17 cellular contexts compared by ENCODE assay signal in genomic region chr14:74500417-74501134, GRCh38. TPM values are rescaled to one million over a fixed set of nuclear protein-coding genes. Genes with fewer than 3 reads are reported as not detected.
DNase-seq lines count a peak whose midpoint lies in the region; ATAC-seq, FAIRE-seq and TF ChIP-seq lines count a peak whose summit lies in the region.
"Had no signal": no experiment of that assay in that cellular context is flagged by ENCODE, and none has a peak within 500 bp of the region (broad histone marks: within the 10 kb centered on the region; RNA-seq: fewer than 3 reads in every experiment).

No MANE protein-coding gene starts in this region.

- peaks cover 0 to 3% of the 10 kb centered on the region in 2 experiments; a peak in 1 of 4 replicates for H3K79me2 ChIP-seq in H1 (ENCODE audit: control insufficient read depth in 1 of 2, insufficient read depth in 2 of 2, low read length in 2 of 2)

- TF ChIP-seq EP300 in H1 (IDR thresholded peaks at IDR 0.05; ENCODE audit: borderline replicate concordance in 1 of 2, low read depth in 2 of 2, low read length in 2 of 2): peak in 1 of 2 experiments; percentile 21; a peak in 1 of 3 replicates

- peak overlapping the region; percentile 3; the same call in 1 of the 2 replicates for H3K18ac ChIP-seq in H1 (ENCODE audit: extremely low read depth, low read length)
- peak overlapping the region; percentile 33 for H3K18ac ChIP-seq in neuronal stem cell (ENCODE audit: low read length)

- H3K4me3 Mint-ChIP-seq in natural killer cell treated with Interleukin-12 subunit alpha and Interleukin-12 subunit beta and Interleukin-15 and Interleukin-18, amount 100 ng/mL, for 72 hours: no peak overlapping the region
- H3K4me3 Mint-ChIP-seq: activated naive CD8-positive, alpha-beta T cell treated with anti-CD3 and anti-CD28 coated beads, Interleukin-2, amount 50 U/mL, for 24 hours; CD4-positive, alpha-beta memory T cell had no signal

- H3K23ac ChIP-seq in H1 (ENCODE audit: insufficient read length) (no peak overlapping the region), neuronal stem cell (ENCODE audit: low read depth, low read length, poor library complexity) (no peak overlapping the region)

- H3K4me3 ChIP-seq in H1 (ENCODE audit: extremely low read depth in 1 of 4, insufficient read depth in 2 of 4, low read depth in 3 of 4, low read length in 4 of 4) (peak overlapping the region in 3 of 4 experiments; percentile 10 to 32 (median 15); a peak in 4 of 8 replicates), neuronal stem cell (ENCODE audit: low read length in 2 of 2) (no peak overlapping the region)
- H3K4me3 ChIP-seq: suprapubic skin had no signal

- peaks cover 0 to under 1% of the 10 kb centered on the region in 2 donors for H3K4me1 Mint-ChIP-seq in natural killer cell treated with Interleukin-12 subunit alpha and Interleukin-12 subunit beta and Interleukin-15 and Interleukin-18, amount 100 ng/mL, for 72 hours (ENCODE audit: low read depth in 2 of 2)

- H3K4ac ChIP-seq in H1 (replicated peaks; ENCODE audit: insufficient read length, low read depth, low read length) (no peak overlapping the region), neuronal stem cell (ENCODE audit: low read length) (no peak overlapping the region)

- CTCF ChIA-PET in H1 (lab: Charles Lee; ENCODE audit: partially characterized antibody): interaction anchor here (0.7 to 6.2 kb wide), 25 partner anchors 9 to 223 kb away, joined by 3 to 64 read pairs (median 5); no protein-coding TSS in a partner anchor

- H2BK12ac ChIP-seq in H1 (ENCODE audit: low read depth, low read length) (peak overlapping the region; percentile 56; the same call in 1 of the 2 replicates), neuronal stem cell (ENCODE audit: low read length) (no peak overlapping the region)

- H3K9me3 ChIP-seq in H1 (ENCODE audit: insufficient read depth in 2 of 2, low read depth in 1 of 2, low read length in 1 of 2): no peaks in the 10 kb centered on the region
- no peaks in the 10 kb centered on the region for H3K9me3 ChIP-seq in neuronal stem cell (replicated peaks in 1 of 2; ENCODE audit: control insufficient read depth in 2 of 2, insufficient read depth in 1 of 2, low read depth in 1 of 2, low read length in 2 of 2)
- H3K9me3 ChIP-seq: suprapubic skin had no signal

- H3K4me2 ChIP-seq in H1 (ENCODE audit: insufficient read depth in 1 of 2, low read depth in 2 of 2, low read length in 2 of 2) (peak overlapping the region; percentile 19 to 60), neuronal stem cell (ENCODE audit: insufficient read depth, low read length, poor library complexity, severe bottlenecking) (no peak overlapping the region)

- H3K56ac ChIP-seq in H1 (replicated peaks; ENCODE audit: insufficient read length, low read depth, low read length): no peak overlapping the region

- TF ChIP-seq CTCF in H1 (IDR thresholded peaks at IDR 0.05; ENCODE audit: control extremely low read depth in 1 of 3, insufficient read depth in 1 of 3, low read depth in 1 of 3, low read length in 3 of 3): peak in 2 of 3 experiments; percentile 13 to 39; a peak in 1 of 4 replicates

- no peak for FAIRE-seq in H1 (lab: Jason Lieb, UNC)

- H2AK5ac ChIP-seq in H1 (ENCODE audit: low read depth, low read length) (peak overlapping the region; percentile 93; the same call in 1 of the 2 replicates), neuronal stem cell (ENCODE audit: low read depth, low read length) (no peak overlapping the region)

- H2BK15ac ChIP-seq in H1 (ENCODE audit: low read length) (peak overlapping the region; percentile 36), neuronal stem cell (ENCODE audit: low read length) (no peak overlapping the region)

- DNase-seq in NCI-H2107 treated with DMSO at 0.1 percent for 48 hours (lab: John Stamatoyannopoulos, UW; ENCODE audit: unreplicated experiment) (peak; percentile 80), NCI-H2107 (lab: John Stamatoyannopoulos, UW) (no peak), M059J (ENCODE audit: low read depth) (peak; percentile 18), H1 (ENCODE audit: low read depth in 1 of 2, low spot score in 2 of 2) (no peak), neuronal stem cell (ENCODE audit: low spot score) (peak; percentile 54)
- no peak for DNase-seq in natural killer cell treated with Interleukin-12 subunit alpha and Interleukin-12 subunit beta and Interleukin-15 and Interleukin-18, amount 100 ng/mL, for 72 hours (ENCODE audit: low spot score)
- DNase-seq: activated CD4-positive, alpha-beta T cell treated with anti-CD3 and anti-CD28 coated beads for 48 hours; activated naive CD8-positive, alpha-beta T cell treated with anti-CD3 and anti-CD28 coated beads, Interleukin-2, amount 50 U/mL, for 24 hours; activated T-cell treated with anti-CD3 and anti-CD28 coated beads, Interleukin-2, amount 50 U/mL, for 1 hour; CD4-positive, alpha-beta memory T cell; SIG-M5; T-helper 9 cell had no signal

- H3K14ac ChIP-seq in H1 (ENCODE audit: insufficient read length) (no peak overlapping the region), neuronal stem cell (ENCODE audit: low read length) (no peak overlapping the region)

- H4K20me1 ChIP-seq in H1 (replicated peaks in 1 of 2; ENCODE audit: control insufficient read depth in 1 of 2, insufficient read depth in 2 of 2, low read length in 2 of 2): peaks cover 0 to 3% of the 10 kb centered on the region in 2 experiments

- H4K91ac ChIP-seq in H1 (replicated peaks; ENCODE audit: insufficient read length, low read length) (peak overlapping the region; percentile 13), neuronal stem cell (ENCODE audit: low read depth, low read length, poor library complexity) (peak overlapping the region; percentile 41)

- no peak for ATAC-seq in natural killer cell treated with Interleukin-12 subunit alpha and Interleukin-12 subunit beta and Interleukin-15 and Interleukin-18, amount 100 ng/mL, for 72 hours
- ATAC-seq in HG03565 (IDR thresholded peaks at IDR 0.05; ENCODE audit: unreplicated experiment) (no peak), GM21825 (IDR thresholded peaks at IDR 0.05; ENCODE audit: unreplicated experiment) (no peak)
- ATAC-seq: activated naive CD8-positive, alpha-beta T cell treated with anti-CD3 and anti-CD28 coated beads, Interleukin-2, amount 50 U/mL, for 24 hours had no signal

- H3K36me3 Mint-ChIP-seq in natural killer cell treated with Interleukin-12 subunit alpha and Interleukin-12 subunit beta and Interleukin-15 and Interleukin-18, amount 100 ng/mL, for 72 hours: no peaks in the 10 kb centered on the region

- H2BK120ac ChIP-seq in H1 (replicated peaks; ENCODE audit: low read depth, low read length): no peak overlapping the region
- H2BK120ac ChIP-seq in neuronal stem cell (ENCODE audit: low read depth, low read length): peak overlapping the region; percentile 25

- H2AFZ ChIP-seq in H1 (ENCODE audit: low read length): no peak overlapping the region
- peak overlapping the region; percentile 79 for H2AFZ ChIP-seq in neuronal stem cell (ENCODE audit: low read length)

- H4K5ac ChIP-seq in H1 (ENCODE audit: insufficient read length, low read depth, low read length): peak overlapping the region; percentile 18

- H2BK20ac ChIP-seq in H1 (ENCODE audit: low read length): no peak overlapping the region

- H3K27ac ChIP-seq in H1 (ENCODE audit: low read depth, low read length): peak overlapping the region; percentile 84
- H3K27ac ChIP-seq in neuronal stem cell (replicated peaks; ENCODE audit: low read length): peak overlapping the region; percentile 57
- H3K27ac ChIP-seq: epithelial cell of prostate, HL-60, suprapubic skin had no signal

- no peaks in the 10 kb centered on the region for H3K27me3 Mint-ChIP-seq in natural killer cell treated with Interleukin-12 subunit alpha and Interleukin-12 subunit beta and Interleukin-15 and Interleukin-18, amount 100 ng/mL, for 72 hours
- H3K27me3 Mint-ChIP-seq: activated naive CD8-positive, alpha-beta T cell treated with anti-CD3 and anti-CD28 coated beads, Interleukin-2, amount 50 U/mL, for 24 hours; CD4-positive, alpha-beta memory T cell had no signal

- H2BK5ac ChIP-seq in H1 (ENCODE audit: low read depth, low read length): peak overlapping the region; percentile 37
- no peak overlapping the region for H2BK5ac ChIP-seq in neuronal stem cell (ENCODE audit: low read length)

- POLR2A ChIA-PET in H1 (lab: Charles Lee; ENCODE audit: partially characterized antibody): interaction anchor here (0.7 to 1.8 kb wide), 6 partner anchors 14 to 174 kb away, joined by 3 to 5 read pairs (median 4); no protein-coding TSS in a partner anchor

- no peaks in the 10 kb centered on the region for H3K23me2 ChIP-seq in H1 (ENCODE audit: low read depth, low read length)

- H3K4me1 ChIP-seq in H1 (replicated peaks in 1 of 4; ENCODE audit: control insufficient read depth in 3 of 4, insufficient read depth in 4 of 4, low read length in 3 of 4): peaks cover 4 to 19% (median 16%) of the 10 kb centered on the region in 4 experiments
- peaks cover 12 to 17% of the 10 kb centered on the region in 2 donors for H3K4me1 ChIP-seq in neuronal stem cell (ENCODE audit: control insufficient read depth in 2 of 2, insufficient read depth in 1 of 2, low read depth in 1 of 2, low read length in 2 of 2)

- H3K27me3 ChIP-seq in H1 (replicated peaks in 1 of 4; ENCODE audit: control insufficient read depth in 3 of 4, extremely low read depth in 1 of 4, insufficient read depth in 3 of 4, low read length in 3 of 4) (no peaks in the 10 kb centered on the region), neuronal stem cell (ENCODE audit: control insufficient read depth in 3 of 3, insufficient read depth in 3 of 3, low read depth in 1 of 3, low read length in 3 of 3) (no peaks in the 10 kb centered on the region)
- H3K27me3 ChIP-seq: suprapubic skin had no signal

- H3K27ac Mint-ChIP-seq in natural killer cell treated with Interleukin-12 subunit alpha and Interleukin-12 subunit beta and Interleukin-15 and Interleukin-18, amount 100 ng/mL, for 72 hours: no peak overlapping the region
- H3K27ac Mint-ChIP-seq: activated naive CD8-positive, alpha-beta T cell treated with anti-CD3 and anti-CD28 coated beads, Interleukin-2, amount 50 U/mL, for 24 hours had no signal

- H3K9ac ChIP-seq in H1 (replicated peaks in 1 of 4; ENCODE audit: extremely low read depth in 1 of 4, low read depth in 3 of 4, low read length in 3 of 4): peak overlapping the region in 2 of 4 experiments; percentile 70 to 72; a peak in 4 of 7 replicates
- H3K9ac ChIP-seq in neuronal stem cell (ENCODE audit: low read depth, low read length, poor library complexity): no peak overlapping the region

- no peaks in the 10 kb centered on the region for H3K9me3 Mint-ChIP-seq in natural killer cell treated with Interleukin-12 subunit alpha and Interleukin-12 subunit beta and Interleukin-15 and Interleukin-18, amount 100 ng/mL, for 72 hours
- H3K9me3 Mint-ChIP-seq: activated naive CD8-positive, alpha-beta T cell treated with anti-CD3 and anti-CD28 coated beads, Interleukin-2, amount 50 U/mL, for 24 hours; CD4-positive, alpha-beta memory T cell had no signal

- H3K36me3 ChIP-seq in H1 (ENCODE audit: control insufficient read depth in 2 of 4, insufficient read depth in 4 of 4, low read length in 3 of 4) (peaks cover 0 to 5% (median 0%) of the 10 kb centered on the region in 4 experiments; a peak in 1 of 8 replicates), neuronal stem cell (replicated peaks in 1 of 2; ENCODE audit: control insufficient read depth in 2 of 2, insufficient read depth in 2 of 2, low read length in 2 of 2) (peaks cover 4 to 14% of the 10 kb centered on the region in 2 donors)

- 0 out of 3 replicates have a peak, but pooled peaks of 1 of the 2 experiments have one; percentile 41 for TF ChIP-seq POLR2A in H1 (IDR thresholded peaks at IDR 0.05; ENCODE audit: control extremely low read depth in 1 of 2, low read depth in 2 of 2, low read length in 2 of 2)

- WGBS in H1 (ENCODE audit: extremely low coverage in 1 of 2, insufficient coverage in 1 of 2, insufficient read length in 1 of 2, insufficient replicate concordance in 2 of 2, low coverage in 1 of 2, low lambda C conversion rate in 2 of 2, missing lambda C conversion rate in 1 of 2), 2 experiments: 65% methylated on average over 10 of the region's 10 CpGs; no CpG with 5 or more reads in 1 of the 2 experiments
- no CpG with 5 or more reads among the region's 10 CpGs for WGBS in neuronal stem cell (ENCODE audit: extremely low coverage in 2 of 2, insufficient read length in 2 of 2, insufficient replicate concordance in 1 of 2), 2 donors

- TF ChIP-seq RAD21 in H1 (IDR thresholded peaks at IDR 0.05 in 1 of 2, conservative IDR thresholded peaks at IDR 0.05 in 1 of 2; ENCODE audit: low read depth in 2 of 2, low read length in 2 of 2): no peak; a peak in 1 of 4 replicates

- H3K79me1 ChIP-seq in H1 (ENCODE audit: low read depth, low read length) (no peaks in the 10 kb centered on the region), neuronal stem cell (ENCODE audit: low read depth, low read length) (no peaks in the 10 kb centered on the region)

- H4K8ac ChIP-seq in H1 (ENCODE audit: extremely low read depth, insufficient read depth, low read length): 0 out of 2 replicates have a peak overlapping the region, but pooled peaks have one; percentile 66
- H4K8ac ChIP-seq in neuronal stem cell (ENCODE audit: low read depth, low read length): no peak overlapping the region

RNA-seq across cellular contexts. Expression of gene ISCA2, which starts 7.0 kb away (rescaled TPM):
- 29.8 and 33.6 TPM in 2 replicates for total RNA-seq in M059J (2014; rRNA removed; shearing (Covaris generic))
- total RNA-seq in H1 (2021; fragmentation: NEBNext Ultra II Directional; extraction: Animal tissue kit (Norgen Biotek cat#: 25700)): 43.5 and 51.5 TPM in 2 replicates
- polyA plus RNA-seq in H1 (2011; rRNA removed): 58.2 and 78.6 TPM in 2 replicates
- polyA plus RNA-seq in H1 (2011; cell fraction: cytosol; rRNA removed): 56.9 TPM
- 14.9 TPM for polyA plus RNA-seq in H1 (2011; cell fraction: nucleus; rRNA removed)
- 29.6 to 43.0 TPM (median 33.9 TPM) in 4 replicates for polyA plus RNA-seq in H1 (2012, experiment 1 of 2)
- 100 TPM for polyA plus RNA-seq in H1 (2012, experiment 2 of 2)
- polyA plus RNA-seq in H1 (2013, experiment 1 of 2): 37.6 TPM
- polyA plus RNA-seq in H1 (2013, experiment 2 of 2): 40.2 TPM
- 13.1 and 13.7 TPM in 2 replicates for polyA minus RNA-seq in H1 (2011; rRNA and poly(A)+ RNA removed)
- polyA minus RNA-seq in H1 (2011; cell fraction: cytosol; rRNA and poly(A)+ RNA removed): 20.4 TPM
- polyA minus RNA-seq in H1 (2011; cell fraction: nucleus; rRNA and poly(A)+ RNA removed): 8.2 TPM
- polyA plus RNA-seq in neuronal stem cell (2013, experiment 1 of 2): 60.9 TPM
- 63.2 TPM for polyA plus RNA-seq in neuronal stem cell (2013, experiment 2 of 2)
- total RNA-seq in natural killer cell treated with Interleukin-12 subunit alpha and Interleukin-12 subunit beta and Interleukin-15 and Interleukin-18, amount 100 ng/mL, for 72 hours: 10 to 100 TPM; 20.6 to 22.8 TPM

RNA-seq across cellular contexts. Expression of gene NPC2, which starts 7.5 kb away (rescaled TPM):
- total RNA-seq in M059J (2014; rRNA removed; shearing (Covaris generic)): 390 and 816 TPM in 2 replicates
- total RNA-seq in H1 (2021; fragmentation: NEBNext Ultra II Directional; extraction: Animal tissue kit (Norgen Biotek cat#: 25700)): 168 and 178 TPM in 2 replicates
- polyA plus RNA-seq in H1 (2011; rRNA removed): 258 and 287 TPM in 2 replicates
- polyA plus RNA-seq in H1 (2011; cell fraction: cytosol; rRNA removed): 273 TPM
- polyA plus RNA-seq in H1 (2011; cell fraction: nucleus; rRNA removed): 288 TPM
- polyA plus RNA-seq in H1 (2012, experiment 1 of 2): 283 to 375 TPM (median 345 TPM) in 4 replicates
- polyA plus RNA-seq in H1 (2012, experiment 2 of 2): 241 TPM
- 424 TPM for polyA plus RNA-seq in H1 (2013, experiment 1 of 2)
- 546 TPM for polyA plus RNA-seq in H1 (2013, experiment 2 of 2)
- polyA minus RNA-seq in H1 (2011; rRNA and poly(A)+ RNA removed): 253 and 295 TPM in 2 replicates
- 120 TPM for polyA minus RNA-seq in H1 (2011; cell fraction: cytosol; rRNA and poly(A)+ RNA removed)
- polyA minus RNA-seq in H1 (2011; cell fraction: nucleus; rRNA and poly(A)+ RNA removed): 120 TPM
- 596 TPM for polyA plus RNA-seq in neuronal stem cell (2013, experiment 1 of 2)
- polyA plus RNA-seq in neuronal stem cell (2013, experiment 2 of 2): 610 TPM
- 10 to 100 TPM; 12.7 to 24.8 TPM for total RNA-seq in natural killer cell treated with Interleukin-12 subunit alpha and Interleukin-12 subunit beta and Interleukin-15 and Interleukin-18, amount 100 ng/mL, for 72 hours

Comparison
In these comparisons a context has a peak if more than half of its experiments do, and no peak if none do; other contexts are left out.
1. DNase-seq: peak in NCI-H2107 treated with DMSO at 0.1 percent for 48 hours (single experiment), M059J (single experiment) and neuronal stem cell (single experiment); none in NCI-H2107 (single experiment), H1 (0 of 2) and natural killer cell treated with Interleukin-12 subunit alpha and Interleukin-12 subunit beta and Interleukin-15 and Interleukin-18, amount 100 ng/mL, for 72 hours (single experiment).
2. H3K4me3 ChIP-seq: peak in H1 (3 of 4); none in neuronal stem cell (0 of 2).